1 cellular context compared by ENCODE assay signal in the genomic region with DNA sequence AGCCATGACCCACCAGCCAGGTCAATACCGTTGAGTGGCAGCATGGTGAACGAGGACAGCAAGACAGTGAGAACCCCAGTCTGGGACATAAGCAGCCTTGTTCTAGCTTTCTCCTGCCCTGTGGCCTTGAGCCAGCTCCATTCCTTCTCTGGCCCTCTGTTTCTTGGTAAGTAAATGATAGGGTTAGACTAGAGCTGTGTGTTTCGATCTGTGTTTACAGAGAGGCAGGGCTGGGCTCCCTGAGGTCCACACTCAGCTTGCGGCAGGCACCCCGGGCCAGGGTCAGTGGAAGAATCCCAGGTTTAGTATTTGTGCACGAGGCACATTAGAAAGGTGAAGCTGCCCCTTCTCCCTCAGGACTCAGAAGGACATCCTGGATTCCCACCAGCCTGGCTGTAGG.
TF ChIP-seq lines count a peak whose summit lies in the region.

No MANE protein-coding gene starts in this region.

TF ChIP-seq in H1, 55 proteins besides CTCF, POLR2A, EP300 and RAD21:
- TF ChIP-seq POLR2AphosphoS5 (IDR thresholded peaks at IDR 0.05; ENCODE audit: low read depth, low read length) (no peak), JUND (IDR thresholded peaks at IDR 0.05; ENCODE audit: low read length) (no peak), BCL11A (IDR thresholded peaks at IDR 0.05; ENCODE audit: low read depth in 2 of 2, low read length in 2 of 2) (no peak)
- TF ChIP-seq, protein P1, sequence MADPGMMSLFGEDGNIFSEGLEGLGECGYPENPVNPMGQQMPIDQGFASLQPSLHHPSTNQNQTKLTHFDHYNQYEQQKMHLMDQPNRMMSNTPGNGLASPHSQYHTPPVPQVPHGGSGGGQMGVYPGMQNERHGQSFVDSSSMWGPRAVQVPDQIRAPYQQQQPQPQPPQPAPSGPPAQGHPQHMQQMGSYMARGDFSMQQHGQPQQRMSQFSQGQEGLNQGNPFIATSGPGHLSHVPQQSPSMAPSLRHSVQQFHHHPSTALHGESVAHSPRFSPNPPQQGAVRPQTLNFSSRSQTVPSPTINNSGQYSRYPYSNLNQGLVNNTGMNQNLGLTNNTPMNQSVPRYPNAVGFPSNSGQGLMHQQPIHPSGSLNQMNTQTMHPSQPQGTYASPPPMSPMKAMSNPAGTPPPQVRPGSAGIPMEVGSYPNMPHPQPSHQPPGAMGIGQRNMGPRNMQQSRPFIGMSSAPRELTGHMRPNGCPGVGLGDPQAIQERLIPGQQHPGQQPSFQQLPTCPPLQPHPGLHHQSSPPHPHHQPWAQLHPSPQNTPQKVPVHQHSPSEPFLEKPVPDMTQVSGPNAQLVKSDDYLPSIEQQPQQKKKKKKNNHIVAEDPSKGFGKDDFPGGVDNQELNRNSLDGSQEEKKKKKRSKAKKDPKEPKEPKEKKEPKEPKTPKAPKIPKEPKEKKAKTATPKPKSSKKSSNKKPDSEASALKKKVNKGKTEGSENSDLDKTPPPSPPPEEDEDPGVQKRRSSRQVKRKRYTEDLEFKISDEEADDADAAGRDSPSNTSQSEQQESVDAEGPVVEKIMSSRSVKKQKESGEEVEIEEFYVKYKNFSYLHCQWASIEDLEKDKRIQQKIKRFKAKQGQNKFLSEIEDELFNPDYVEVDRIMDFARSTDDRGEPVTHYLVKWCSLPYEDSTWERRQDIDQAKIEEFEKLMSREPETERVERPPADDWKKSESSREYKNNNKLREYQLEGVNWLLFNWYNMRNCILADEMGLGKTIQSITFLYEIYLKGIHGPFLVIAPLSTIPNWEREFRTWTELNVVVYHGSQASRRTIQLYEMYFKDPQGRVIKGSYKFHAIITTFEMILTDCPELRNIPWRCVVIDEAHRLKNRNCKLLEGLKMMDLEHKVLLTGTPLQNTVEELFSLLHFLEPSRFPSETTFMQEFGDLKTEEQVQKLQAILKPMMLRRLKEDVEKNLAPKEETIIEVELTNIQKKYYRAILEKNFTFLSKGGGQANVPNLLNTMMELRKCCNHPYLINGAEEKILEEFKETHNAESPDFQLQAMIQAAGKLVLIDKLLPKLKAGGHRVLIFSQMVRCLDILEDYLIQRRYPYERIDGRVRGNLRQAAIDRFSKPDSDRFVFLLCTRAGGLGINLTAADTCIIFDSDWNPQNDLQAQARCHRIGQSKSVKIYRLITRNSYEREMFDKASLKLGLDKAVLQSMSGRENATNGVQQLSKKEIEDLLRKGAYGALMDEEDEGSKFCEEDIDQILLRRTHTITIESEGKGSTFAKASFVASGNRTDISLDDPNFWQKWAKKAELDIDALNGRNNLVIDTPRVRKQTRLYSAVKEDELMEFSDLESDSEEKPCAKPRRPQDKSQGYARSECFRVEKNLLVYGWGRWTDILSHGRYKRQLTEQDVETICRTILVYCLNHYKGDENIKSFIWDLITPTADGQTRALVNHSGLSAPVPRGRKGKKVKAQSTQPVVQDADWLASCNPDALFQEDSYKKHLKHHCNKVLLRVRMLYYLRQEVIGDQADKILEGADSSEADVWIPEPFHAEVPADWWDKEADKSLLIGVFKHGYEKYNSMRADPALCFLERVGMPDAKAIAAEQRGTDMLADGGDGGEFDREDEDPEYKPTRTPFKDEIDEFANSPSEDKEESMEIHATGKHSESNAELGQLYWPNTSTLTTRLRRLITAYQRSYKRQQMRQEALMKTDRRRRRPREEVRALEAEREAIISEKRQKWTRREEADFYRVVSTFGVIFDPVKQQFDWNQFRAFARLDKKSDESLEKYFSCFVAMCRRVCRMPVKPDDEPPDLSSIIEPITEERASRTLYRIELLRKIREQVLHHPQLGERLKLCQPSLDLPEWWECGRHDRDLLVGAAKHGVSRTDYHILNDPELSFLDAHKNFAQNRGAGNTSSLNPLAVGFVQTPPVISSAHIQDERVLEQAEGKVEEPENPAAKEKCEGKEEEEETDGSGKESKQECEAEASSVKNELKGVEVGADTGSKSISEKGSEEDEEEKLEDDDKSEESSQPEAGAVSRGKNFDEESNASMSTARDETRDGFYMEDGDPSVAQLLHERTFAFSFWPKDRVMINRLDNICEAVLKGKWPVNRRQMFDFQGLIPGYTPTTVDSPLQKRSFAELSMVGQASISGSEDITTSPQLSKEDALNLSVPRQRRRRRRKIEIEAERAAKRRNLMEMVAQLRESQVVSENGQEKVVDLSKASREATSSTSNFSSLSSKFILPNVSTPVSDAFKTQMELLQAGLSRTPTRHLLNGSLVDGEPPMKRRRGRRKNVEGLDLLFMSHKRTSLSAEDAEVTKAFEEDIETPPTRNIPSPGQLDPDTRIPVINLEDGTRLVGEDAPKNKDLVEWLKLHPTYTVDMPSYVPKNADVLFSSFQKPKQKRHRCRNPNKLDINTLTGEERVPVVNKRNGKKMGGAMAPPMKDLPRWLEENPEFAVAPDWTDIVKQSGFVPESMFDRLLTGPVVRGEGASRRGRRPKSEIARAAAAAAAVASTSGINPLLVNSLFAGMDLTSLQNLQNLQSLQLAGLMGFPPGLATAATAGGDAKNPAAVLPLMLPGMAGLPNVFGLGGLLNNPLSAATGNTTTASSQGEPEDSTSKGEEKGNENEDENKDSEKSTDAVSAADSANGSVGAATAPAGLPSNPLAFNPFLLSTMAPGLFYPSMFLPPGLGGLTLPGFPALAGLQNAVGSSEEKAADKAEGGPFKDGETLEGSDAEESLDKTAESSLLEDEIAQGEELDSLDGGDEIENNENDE (IDR thresholded peaks at IDR 0.05; ENCODE audit: insufficient replicate concordance, low read length) = no peak
